2 cellular contexts compared by ENCODE assay signal in the genomic region with DNA sequence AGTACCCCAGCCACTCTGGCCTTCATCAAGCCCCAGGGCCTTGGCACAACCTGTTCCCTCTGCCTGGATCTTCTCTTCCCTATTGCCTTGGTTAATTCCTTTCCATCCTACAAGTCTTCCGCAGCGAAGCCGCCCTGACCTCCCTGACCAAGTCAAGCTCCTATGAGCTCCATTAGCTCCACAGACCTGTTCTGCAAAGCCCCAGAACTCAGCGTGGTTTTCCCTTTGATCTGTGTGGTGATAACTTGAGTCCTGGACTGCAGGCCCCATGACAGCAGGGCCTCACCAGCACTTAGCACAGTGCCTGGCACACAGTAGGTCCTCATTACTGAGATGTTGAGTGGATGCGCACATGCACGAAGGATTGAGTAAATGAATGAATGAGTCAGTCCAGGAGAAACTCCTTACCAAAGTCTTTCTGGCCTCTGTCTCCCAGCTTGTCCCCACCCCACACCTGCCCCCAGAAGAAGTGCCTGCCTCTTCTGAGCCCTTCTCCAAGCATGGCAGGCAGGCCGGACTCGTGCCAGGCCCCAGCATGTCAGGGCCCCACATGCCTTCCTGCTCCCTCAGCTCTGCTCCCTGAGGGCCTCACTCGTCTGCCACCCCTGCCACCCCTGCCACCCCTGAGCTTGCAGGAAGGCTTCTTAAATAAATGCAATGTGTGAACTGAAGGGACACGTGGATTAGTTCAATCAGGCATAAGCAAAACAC.
TF ChIP-seq lines count a peak whose summit lies in the region.

No MANE protein-coding gene starts in this region.

TF ChIP-seq in K562, 482 proteins besides CTCF, POLR2A, EP300 and RAD21:
- TF ChIP-seq KLF13 (tag; IDR thresholded peaks at IDR 0.05; ENCODE audit: borderline replicate concordance, low read depth): no peak
- peak; percentile 89 for TF ChIP-seq ZKSCAN1 (IDR thresholded peaks at IDR 0.05; ENCODE audit: low read depth, low read length)

TF ChIP-seq in GM23338, 12 proteins besides CTCF, POLR2A, EP300 and RAD21:
- TF ChIP-seq CREB1 (CRISPR knock-in tag; IDR thresholded peaks at IDR 0.05; ENCODE audit: low read depth): no peak
- TF ChIP-seq, protein P1, sequence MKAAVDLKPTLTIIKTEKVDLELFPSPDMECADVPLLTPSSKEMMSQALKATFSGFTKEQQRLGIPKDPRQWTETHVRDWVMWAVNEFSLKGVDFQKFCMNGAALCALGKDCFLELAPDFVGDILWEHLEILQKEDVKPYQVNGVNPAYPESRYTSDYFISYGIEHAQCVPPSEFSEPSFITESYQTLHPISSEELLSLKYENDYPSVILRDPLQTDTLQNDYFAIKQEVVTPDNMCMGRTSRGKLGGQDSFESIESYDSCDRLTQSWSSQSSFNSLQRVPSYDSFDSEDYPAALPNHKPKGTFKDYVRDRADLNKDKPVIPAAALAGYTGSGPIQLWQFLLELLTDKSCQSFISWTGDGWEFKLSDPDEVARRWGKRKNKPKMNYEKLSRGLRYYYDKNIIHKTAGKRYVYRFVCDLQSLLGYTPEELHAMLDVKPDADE (IDR thresholded peaks at IDR 0.05): no peak
- TF ChIP-seq JUNB (IDR thresholded peaks at IDR 0.05; ENCODE audit: unreplicated experiment): no peak
- TF ChIP-seq EZH2 (IDR thresholded peaks at IDR 0.05; ENCODE audit: low read depth, unreplicated experiment): no peak
- no peak for TF ChIP-seq EZH2phosphoT487 (IDR thresholded peaks at IDR 0.05; ENCODE audit: unreplicated experiment)
- TF ChIP-seq, protein P2, sequence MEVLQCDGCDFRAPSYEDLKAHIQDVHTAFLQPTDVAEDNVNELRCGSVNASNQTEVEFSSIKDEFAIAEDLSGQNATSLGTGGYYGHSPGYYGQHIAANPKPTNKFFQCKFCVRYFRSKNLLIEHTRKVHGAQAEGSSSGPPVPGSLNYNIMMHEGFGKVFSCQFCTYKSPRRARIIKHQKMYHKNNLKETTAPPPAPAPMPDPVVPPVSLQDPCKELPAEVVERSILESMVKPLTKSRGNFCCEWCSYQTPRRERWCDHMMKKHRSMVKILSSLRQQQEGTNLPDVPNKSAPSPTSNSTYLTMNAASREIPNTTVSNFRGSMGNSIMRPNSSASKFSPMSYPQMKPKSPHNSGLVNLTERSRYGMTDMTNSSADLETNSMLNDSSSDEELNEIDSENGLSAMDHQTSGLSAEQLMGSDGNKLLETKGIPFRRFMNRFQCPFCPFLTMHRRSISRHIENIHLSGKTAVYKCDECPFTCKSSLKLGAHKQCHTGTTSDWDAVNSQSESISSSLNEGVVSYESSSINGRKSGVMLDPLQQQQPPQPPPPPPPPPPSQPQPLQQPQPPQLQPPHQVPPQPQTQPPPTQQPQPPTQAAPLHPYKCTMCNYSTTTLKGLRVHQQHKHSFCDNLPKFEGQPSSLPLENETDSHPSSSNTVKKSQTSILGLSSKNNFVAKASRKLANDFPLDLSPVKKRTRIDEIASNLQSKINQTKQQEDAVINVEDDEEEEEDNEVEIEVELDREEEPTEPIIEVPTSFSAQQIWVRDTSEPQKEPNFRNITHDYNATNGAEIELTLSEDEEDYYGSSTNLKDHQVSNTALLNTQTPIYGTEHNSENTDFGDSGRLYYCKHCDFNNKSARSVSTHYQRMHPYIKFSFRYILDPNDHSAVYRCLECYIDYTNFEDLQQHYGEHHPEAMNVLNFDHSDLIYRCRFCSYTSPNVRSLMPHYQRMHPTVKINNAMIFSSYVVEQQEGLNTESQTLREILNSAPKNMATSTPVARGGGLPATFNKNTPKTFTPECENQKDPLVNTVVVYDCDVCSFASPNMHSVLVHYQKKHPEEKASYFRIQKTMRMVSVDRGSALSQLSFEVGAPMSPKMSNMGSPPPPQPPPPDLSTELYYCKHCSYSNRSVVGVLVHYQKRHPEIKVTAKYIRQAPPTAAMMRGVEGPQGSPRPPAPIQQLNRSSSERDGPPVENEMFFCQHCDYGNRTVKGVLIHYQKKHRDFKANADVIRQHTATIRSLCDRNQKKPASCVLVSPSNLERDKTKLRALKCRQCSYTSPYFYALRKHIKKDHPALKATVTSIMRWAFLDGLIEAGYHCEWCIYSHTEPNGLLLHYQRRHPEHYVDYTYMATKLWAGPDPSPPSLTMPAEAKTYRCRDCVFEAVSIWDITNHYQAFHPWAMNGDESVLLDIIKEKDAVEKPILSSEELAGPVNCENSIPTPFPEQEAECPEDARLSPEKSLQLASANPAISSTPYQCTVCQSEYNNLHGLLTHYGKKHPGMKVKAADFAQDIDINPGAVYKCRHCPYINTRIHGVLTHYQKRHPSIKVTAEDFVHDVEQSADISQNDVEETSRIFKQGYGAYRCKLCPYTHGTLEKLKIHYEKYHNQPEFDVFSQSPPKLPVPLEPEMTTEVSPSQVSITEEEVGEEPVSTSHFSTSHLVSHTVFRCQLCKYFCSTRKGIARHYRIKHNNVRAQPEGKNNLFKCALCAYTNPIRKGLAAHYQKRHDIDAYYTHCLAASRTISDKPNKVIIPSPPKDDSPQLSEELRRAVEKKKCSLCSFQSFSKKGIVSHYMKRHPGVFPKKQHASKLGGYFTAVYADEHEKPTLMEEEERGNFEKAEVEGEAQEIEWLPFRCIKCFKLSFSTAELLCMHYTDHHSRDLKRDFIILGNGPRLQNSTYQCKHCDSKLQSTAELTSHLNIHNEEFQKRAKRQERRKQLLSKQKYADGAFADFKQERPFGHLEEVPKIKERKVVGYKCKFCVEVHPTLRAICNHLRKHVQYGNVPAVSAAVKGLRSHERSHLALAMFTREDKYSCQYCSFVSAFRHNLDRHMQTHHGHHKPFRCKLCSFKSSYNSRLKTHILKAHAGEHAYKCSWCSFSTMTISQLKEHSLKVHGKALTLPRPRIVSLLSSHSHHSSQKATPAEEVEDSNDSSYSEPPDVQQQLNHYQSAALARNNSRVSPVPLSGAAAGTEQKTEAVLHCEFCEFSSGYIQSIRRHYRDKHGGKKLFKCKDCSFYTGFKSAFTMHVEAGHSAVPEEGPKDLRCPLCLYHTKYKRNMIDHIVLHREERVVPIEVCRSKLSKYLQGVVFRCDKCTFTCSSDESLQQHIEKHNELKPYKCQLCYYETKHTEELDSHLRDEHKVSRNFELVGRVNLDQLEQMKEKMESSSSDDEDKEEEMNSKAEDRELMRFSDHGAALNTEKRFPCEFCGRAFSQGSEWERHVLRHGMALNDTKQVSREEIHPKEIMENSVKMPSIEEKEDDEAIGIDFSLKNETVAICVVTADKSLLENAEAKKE (CRISPR knock-in tag; IDR thresholded peaks at IDR 0.05): no peak
- TF ChIP-seq STAT1 (IDR thresholded peaks at IDR 0.05; ENCODE audit: unreplicated experiment): no peak
- no peak for TF ChIP-seq NANOG (IDR thresholded peaks at IDR 0.05; ENCODE audit: borderline replicate concordance)
- no peak for TF ChIP-seq POLR2AphosphoS5 (IDR thresholded peaks at IDR 0.05; ENCODE audit: low read depth)
- no peak for TF ChIP-seq ZNF114 (CRISPR knock-in tag; IDR thresholded peaks at IDR 0.05)
TF ChIP-seq in GM23338: peak in this region for 0.
